8 cellular contexts compared by ENCODE assay signal in genomic region chr19:18321729-18322091, GRCh38. TPM values are rescaled to one million over a fixed set of nuclear protein-coding genes. Genes with fewer than 3 reads are reported as not detected.
DNase-seq lines count a peak whose midpoint lies in the region; ATAC-seq and TF ChIP-seq lines count a peak whose summit lies in the region.

No MANE protein-coding gene starts in this region.

- H3K9me3 Mint-ChIP-seq in progenitor cell of endocrine pancreas (ENCODE audit: low read depth): no peaks in the 10 kb centered on the region

- no peak for TF ChIP-seq CTCF in progenitor cell of endocrine pancreas (IDR thresholded peaks at IDR 0.05; ENCODE audit: unreplicated experiment)

- no peaks in the 10 kb centered on the region for H3K9me3 ChIP-seq in effector memory CD4-positive, alpha-beta T cell (ENCODE audit: control insufficient read depth, low read length)

- no peaks in the 10 kb centered on the region for H3K27me3 Mint-ChIP-seq in progenitor cell of endocrine pancreas

- DNase-seq in OCI-M1 (lab: John Stamatoyannopoulos, UW) (peak; percentile 62), progenitor cell of endocrine pancreas (ENCODE audit: low spot score, unreplicated experiment) (no peak), HT-29 (ENCODE audit: low spot score) (no peak), LoVo (ENCODE audit: low spot score) (no peak), SKM-1 treated with dmso at 0.1 percent for 144 hours (lab: John Stamatoyannopoulos, UW; ENCODE audit: unreplicated experiment) (no peak)
- DNase-seq in effector memory CD4-positive, alpha-beta T cell: no peak

- H3K27ac ChIP-seq in effector memory CD4-positive, alpha-beta T cell (ENCODE audit: insufficient read depth, low read length, poor library complexity, severe bottlenecking): peak overlapping the region; percentile 79

- no peak for ATAC-seq in GM18868 (IDR thresholded peaks at IDR 0.05; ENCODE audit: unreplicated experiment)

- H3K36me3 ChIP-seq in effector memory CD4-positive, alpha-beta T cell (ENCODE audit: control insufficient read depth, insufficient read depth, low read length): no peaks in the 10 kb centered on the region

- H3K4me1 Mint-ChIP-seq in progenitor cell of endocrine pancreas (ENCODE audit: low read depth): peaks cover 39% of the 10 kb centered on the region

- no peaks in the 10 kb centered on the region for H3K36me3 Mint-ChIP-seq in progenitor cell of endocrine pancreas (ENCODE audit: insufficient read depth)

- peak overlapping the region; percentile 88 for H3K4me3 Mint-ChIP-seq in progenitor cell of endocrine pancreas (ENCODE audit: low read depth)

- H3K4me3 ChIP-seq in GM08714 (ENCODE audit: low read length): peak overlapping the region; percentile 90
- peak overlapping the region; percentile 80 for H3K4me3 ChIP-seq in effector memory CD4-positive, alpha-beta T cell (ENCODE audit: insufficient read depth, low read depth, low read length, poor library complexity, severe bottlenecking)

- H3K27ac Mint-ChIP-seq in progenitor cell of endocrine pancreas: peak overlapping the region; percentile 87

- H3K4me1 ChIP-seq in effector memory CD4-positive, alpha-beta T cell (ENCODE audit: control insufficient read depth, insufficient read depth, low read length, poor library complexity, severe bottlenecking): peaks cover 53% of the 10 kb centered on the region

- H3K27me3 ChIP-seq in effector memory CD4-positive, alpha-beta T cell (replicated peaks; ENCODE audit: control insufficient read depth, insufficient read depth, low read length, poor library complexity, severe bottlenecking): no peaks in the 10 kb centered on the region

RNA-seq across cellular contexts. Expression of gene LSM4, which starts 1.2 kb away (rescaled TPM):
- total RNA-seq in progenitor cell of endocrine pancreas: 150 and 154 TPM in 2 replicates
- 733 and 750 TPM in 2 replicates for total RNA-seq in HT-29 (2014; rRNA removed; shearing (Covaris generic))

RNA-seq across cellular contexts. Expression of gene PGPEP1, which starts 18.7 kb away (rescaled TPM):
- 43.5 and 51.3 TPM in 2 replicates for total RNA-seq in progenitor cell of endocrine pancreas
- 13.6 and 18.9 TPM in 2 replicates for total RNA-seq in HT-29 (2014; rRNA removed; shearing (Covaris generic))

RNA-seq across cellular contexts. Expression of gene JUND, which starts 40.3 kb away (rescaled TPM):
- 158 and 168 TPM in 2 replicates for total RNA-seq in progenitor cell of endocrine pancreas
- 379 and 438 TPM in 2 replicates for total RNA-seq in HT-29 (2014; rRNA removed; shearing (Covaris generic))

RNA-seq across cellular contexts. Expression of gene IQCN, which starts 47.5 kb away (rescaled TPM):
- total RNA-seq in progenitor cell of endocrine pancreas: 10.5 and 10.9 TPM in 2 replicates
- 0.71 and 1.1 TPM in 2 replicates for total RNA-seq in HT-29 (2014; rRNA removed; shearing (Covaris generic))
